ENCODE assay signal across 1 cellular context in genomic region chr7:130963349-130963748, GRCh38.
TF ChIP-seq lines count a peak whose summit lies in the region.

No MANE protein-coding gene starts in this region.

TF ChIP-seq in GM23338, 12 proteins besides CTCF, POLR2A, EP300 and RAD21 (continued from another document):
- TF ChIP-seq, protein P1, sequence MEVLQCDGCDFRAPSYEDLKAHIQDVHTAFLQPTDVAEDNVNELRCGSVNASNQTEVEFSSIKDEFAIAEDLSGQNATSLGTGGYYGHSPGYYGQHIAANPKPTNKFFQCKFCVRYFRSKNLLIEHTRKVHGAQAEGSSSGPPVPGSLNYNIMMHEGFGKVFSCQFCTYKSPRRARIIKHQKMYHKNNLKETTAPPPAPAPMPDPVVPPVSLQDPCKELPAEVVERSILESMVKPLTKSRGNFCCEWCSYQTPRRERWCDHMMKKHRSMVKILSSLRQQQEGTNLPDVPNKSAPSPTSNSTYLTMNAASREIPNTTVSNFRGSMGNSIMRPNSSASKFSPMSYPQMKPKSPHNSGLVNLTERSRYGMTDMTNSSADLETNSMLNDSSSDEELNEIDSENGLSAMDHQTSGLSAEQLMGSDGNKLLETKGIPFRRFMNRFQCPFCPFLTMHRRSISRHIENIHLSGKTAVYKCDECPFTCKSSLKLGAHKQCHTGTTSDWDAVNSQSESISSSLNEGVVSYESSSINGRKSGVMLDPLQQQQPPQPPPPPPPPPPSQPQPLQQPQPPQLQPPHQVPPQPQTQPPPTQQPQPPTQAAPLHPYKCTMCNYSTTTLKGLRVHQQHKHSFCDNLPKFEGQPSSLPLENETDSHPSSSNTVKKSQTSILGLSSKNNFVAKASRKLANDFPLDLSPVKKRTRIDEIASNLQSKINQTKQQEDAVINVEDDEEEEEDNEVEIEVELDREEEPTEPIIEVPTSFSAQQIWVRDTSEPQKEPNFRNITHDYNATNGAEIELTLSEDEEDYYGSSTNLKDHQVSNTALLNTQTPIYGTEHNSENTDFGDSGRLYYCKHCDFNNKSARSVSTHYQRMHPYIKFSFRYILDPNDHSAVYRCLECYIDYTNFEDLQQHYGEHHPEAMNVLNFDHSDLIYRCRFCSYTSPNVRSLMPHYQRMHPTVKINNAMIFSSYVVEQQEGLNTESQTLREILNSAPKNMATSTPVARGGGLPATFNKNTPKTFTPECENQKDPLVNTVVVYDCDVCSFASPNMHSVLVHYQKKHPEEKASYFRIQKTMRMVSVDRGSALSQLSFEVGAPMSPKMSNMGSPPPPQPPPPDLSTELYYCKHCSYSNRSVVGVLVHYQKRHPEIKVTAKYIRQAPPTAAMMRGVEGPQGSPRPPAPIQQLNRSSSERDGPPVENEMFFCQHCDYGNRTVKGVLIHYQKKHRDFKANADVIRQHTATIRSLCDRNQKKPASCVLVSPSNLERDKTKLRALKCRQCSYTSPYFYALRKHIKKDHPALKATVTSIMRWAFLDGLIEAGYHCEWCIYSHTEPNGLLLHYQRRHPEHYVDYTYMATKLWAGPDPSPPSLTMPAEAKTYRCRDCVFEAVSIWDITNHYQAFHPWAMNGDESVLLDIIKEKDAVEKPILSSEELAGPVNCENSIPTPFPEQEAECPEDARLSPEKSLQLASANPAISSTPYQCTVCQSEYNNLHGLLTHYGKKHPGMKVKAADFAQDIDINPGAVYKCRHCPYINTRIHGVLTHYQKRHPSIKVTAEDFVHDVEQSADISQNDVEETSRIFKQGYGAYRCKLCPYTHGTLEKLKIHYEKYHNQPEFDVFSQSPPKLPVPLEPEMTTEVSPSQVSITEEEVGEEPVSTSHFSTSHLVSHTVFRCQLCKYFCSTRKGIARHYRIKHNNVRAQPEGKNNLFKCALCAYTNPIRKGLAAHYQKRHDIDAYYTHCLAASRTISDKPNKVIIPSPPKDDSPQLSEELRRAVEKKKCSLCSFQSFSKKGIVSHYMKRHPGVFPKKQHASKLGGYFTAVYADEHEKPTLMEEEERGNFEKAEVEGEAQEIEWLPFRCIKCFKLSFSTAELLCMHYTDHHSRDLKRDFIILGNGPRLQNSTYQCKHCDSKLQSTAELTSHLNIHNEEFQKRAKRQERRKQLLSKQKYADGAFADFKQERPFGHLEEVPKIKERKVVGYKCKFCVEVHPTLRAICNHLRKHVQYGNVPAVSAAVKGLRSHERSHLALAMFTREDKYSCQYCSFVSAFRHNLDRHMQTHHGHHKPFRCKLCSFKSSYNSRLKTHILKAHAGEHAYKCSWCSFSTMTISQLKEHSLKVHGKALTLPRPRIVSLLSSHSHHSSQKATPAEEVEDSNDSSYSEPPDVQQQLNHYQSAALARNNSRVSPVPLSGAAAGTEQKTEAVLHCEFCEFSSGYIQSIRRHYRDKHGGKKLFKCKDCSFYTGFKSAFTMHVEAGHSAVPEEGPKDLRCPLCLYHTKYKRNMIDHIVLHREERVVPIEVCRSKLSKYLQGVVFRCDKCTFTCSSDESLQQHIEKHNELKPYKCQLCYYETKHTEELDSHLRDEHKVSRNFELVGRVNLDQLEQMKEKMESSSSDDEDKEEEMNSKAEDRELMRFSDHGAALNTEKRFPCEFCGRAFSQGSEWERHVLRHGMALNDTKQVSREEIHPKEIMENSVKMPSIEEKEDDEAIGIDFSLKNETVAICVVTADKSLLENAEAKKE (CRISPR knock-in tag; IDR thresholded peaks at IDR 0.05): no peak
- TF ChIP-seq, protein P2, sequence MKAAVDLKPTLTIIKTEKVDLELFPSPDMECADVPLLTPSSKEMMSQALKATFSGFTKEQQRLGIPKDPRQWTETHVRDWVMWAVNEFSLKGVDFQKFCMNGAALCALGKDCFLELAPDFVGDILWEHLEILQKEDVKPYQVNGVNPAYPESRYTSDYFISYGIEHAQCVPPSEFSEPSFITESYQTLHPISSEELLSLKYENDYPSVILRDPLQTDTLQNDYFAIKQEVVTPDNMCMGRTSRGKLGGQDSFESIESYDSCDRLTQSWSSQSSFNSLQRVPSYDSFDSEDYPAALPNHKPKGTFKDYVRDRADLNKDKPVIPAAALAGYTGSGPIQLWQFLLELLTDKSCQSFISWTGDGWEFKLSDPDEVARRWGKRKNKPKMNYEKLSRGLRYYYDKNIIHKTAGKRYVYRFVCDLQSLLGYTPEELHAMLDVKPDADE (IDR thresholded peaks at IDR 0.05): no peak
- TF ChIP-seq, protein P3, sequence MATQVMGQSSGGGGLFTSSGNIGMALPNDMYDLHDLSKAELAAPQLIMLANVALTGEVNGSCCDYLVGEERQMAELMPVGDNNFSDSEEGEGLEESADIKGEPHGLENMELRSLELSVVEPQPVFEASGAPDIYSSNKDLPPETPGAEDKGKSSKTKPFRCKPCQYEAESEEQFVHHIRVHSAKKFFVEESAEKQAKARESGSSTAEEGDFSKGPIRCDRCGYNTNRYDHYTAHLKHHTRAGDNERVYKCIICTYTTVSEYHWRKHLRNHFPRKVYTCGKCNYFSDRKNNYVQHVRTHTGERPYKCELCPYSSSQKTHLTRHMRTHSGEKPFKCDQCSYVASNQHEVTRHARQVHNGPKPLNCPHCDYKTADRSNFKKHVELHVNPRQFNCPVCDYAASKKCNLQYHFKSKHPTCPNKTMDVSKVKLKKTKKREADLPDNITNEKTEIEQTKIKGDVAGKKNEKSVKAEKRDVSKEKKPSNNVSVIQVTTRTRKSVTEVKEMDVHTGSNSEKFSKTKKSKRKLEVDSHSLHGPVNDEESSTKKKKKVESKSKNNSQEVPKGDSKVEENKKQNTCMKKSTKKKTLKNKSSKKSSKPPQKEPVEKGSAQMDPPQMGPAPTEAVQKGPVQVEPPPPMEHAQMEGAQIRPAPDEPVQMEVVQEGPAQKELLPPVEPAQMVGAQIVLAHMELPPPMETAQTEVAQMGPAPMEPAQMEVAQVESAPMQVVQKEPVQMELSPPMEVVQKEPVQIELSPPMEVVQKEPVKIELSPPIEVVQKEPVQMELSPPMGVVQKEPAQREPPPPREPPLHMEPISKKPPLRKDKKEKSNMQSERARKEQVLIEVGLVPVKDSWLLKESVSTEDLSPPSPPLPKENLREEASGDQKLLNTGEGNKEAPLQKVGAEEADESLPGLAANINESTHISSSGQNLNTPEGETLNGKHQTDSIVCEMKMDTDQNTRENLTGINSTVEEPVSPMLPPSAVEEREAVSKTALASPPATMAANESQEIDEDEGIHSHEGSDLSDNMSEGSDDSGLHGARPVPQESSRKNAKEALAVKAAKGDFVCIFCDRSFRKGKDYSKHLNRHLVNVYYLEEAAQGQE (IDR thresholded peaks at IDR 0.05; ENCODE audit: unreplicated experiment): no peak
- TF ChIP-seq ZNF331 (CRISPR knock-in tag; IDR thresholded peaks at IDR 0.05; ENCODE audit: low read depth) (no peak), NANOG (IDR thresholded peaks at IDR 0.05; ENCODE audit: borderline replicate concordance) (no peak), STAT1 (IDR thresholded peaks at IDR 0.05; ENCODE audit: unreplicated experiment) (no peak)
